Comparison of ENCODE assay signal across 7 cellular contexts in genomic region chr4:8157944-8158709, GRCh38. TPM values are rescaled to one million over a fixed set of nuclear protein-coding genes. Genes with fewer than 3 reads are reported as not detected.
A peak's percentile ranks its signal among the peaks of the same experiment; 100 is the strongest.
DNase-seq lines count a peak whose midpoint lies in the region; ATAC-seq, FAIRE-seq and TF ChIP-seq lines count a peak whose summit lies in the region.

No MANE protein-coding gene starts in this region.

- POLR2A ChIA-PET in activated B cell treated with CpG ODN at 0.5 μM for 24 hours (lab: Charles Lee): interaction anchor here (1.4 to 2.3 kb wide), 5 partner anchors 15 to 43 kb away, joined by 3 to 21 read pairs (median 9); partner anchors contain the start of gene SH3TC1

- no peak for TF ChIP-seq CTCF in activated B cell treated with CpG ODN at 0.5 μM for 24 hours (IDR thresholded peaks at IDR 0.05)
- TF ChIP-seq CTCF in smooth muscle cell (IDR thresholded peaks at IDR 0.05; ENCODE audit: borderline replicate concordance, insufficient read depth, poor library complexity, severe bottlenecking): no peak
- TF ChIP-seq CTCF in D721Med (IDR thresholded peaks at IDR 0.05; ENCODE audit: insufficient read depth, missing control alignments): no peak

- H3K9me3 ChIP-seq in HAP-1 (no peaks in the 10 kb centered on the region), right cardiac atrium (ENCODE audit: control insufficient read depth, low read length) (no peaks in the 10 kb centered on the region), smooth muscle cell (replicated peaks; ENCODE audit: low read depth) (no peaks in the 10 kb centered on the region)

- H3K36me3 Mint-ChIP-seq in activated B cell treated with CpG ODN at 0.5 μM for 24 hours (ENCODE audit: low read depth): peaks cover 3% of the 10 kb centered on the region

- H3F3A ChIP-seq in smooth muscle cell (ENCODE audit: low read depth): no peaks in the 10 kb centered on the region

- H3K4me3 ChIP-seq in HAP-1 (peak overlapping the region; percentile 51), right cardiac atrium (ENCODE audit: low read length) (peak overlapping the region; percentile 79), smooth muscle cell (peak overlapping the region; percentile 58)

- H3K4me2 ChIP-seq in smooth muscle cell: peak overlapping the region; percentile 96

- H3K4me3 Mint-ChIP-seq in activated B cell treated with CpG ODN at 0.5 μM for 24 hours: peak overlapping the region; percentile 78

- 2% methylated on average over 70 of the region's 70 CpGs for WGBS in right cardiac atrium
- WGBS in smooth muscle cell (ENCODE audit: low lambda C conversion rate): 5% methylated on average over 68 of the region's 70 CpGs

- no peaks in the 10 kb centered on the region for H3K79me2 ChIP-seq in smooth muscle cell (ENCODE audit: low read depth)

- no peak for DNase-seq in HAP-1 (ENCODE audit: low spot score in 2 of 2)
- no peak for DNase-seq in activated B cell treated with CpG ODN at 0.5 μM for 24 hours
- DNase-seq in right cardiac atrium: peak in 1 of 3 donors; percentile 75
- DNase-seq in smooth muscle cell (lab: John Stamatoyannopoulos, UW; ENCODE audit: unreplicated experiment): no peak
- no peak for DNase-seq in D721Med (ENCODE audit: insufficient read length, low spot score)
- no peak for DNase-seq in pons (ENCODE audit: low spot score)

- H3K36me3 ChIP-seq in HAP-1 (replicated peaks) (no peaks in the 10 kb centered on the region), smooth muscle cell (ENCODE audit: low read depth) (no peaks in the 10 kb centered on the region)

- H3K27ac Mint-ChIP-seq in activated B cell treated with CpG ODN at 0.5 μM for 24 hours: no peak overlapping the region

- peaks cover 8% of the 10 kb centered on the region for H3K27me3 Mint-ChIP-seq in activated B cell treated with CpG ODN at 0.5 μM for 24 hours

- H4K20me1 ChIP-seq in smooth muscle cell (ENCODE audit: low read depth): no peaks in the 10 kb centered on the region

- CTCF ChIA-PET in activated B cell treated with CpG ODN at 0.5 μM for 24 hours (lab: Charles Lee): interaction anchor here (1.4 kb wide), 1 partner anchor 19 kb away, joined by 6 read pairs; no protein-coding TSS in a partner anchor

- H3K27me3 ChIP-seq in HAP-1 (ENCODE audit: low read depth) (no peaks in the 10 kb centered on the region), right cardiac atrium (ENCODE audit: control insufficient read depth, insufficient read depth) (no peaks in the 10 kb centered on the region), smooth muscle cell (ENCODE audit: low read depth) (peaks cover 24% of the 10 kb centered on the region)

- H2AFZ ChIP-seq in smooth muscle cell (ENCODE audit: low read depth): no peak overlapping the region

- H3K4me1 ChIP-seq in HAP-1 (peaks cover 4% of the 10 kb centered on the region; the same call in 1 of the 2 replicates), right cardiac atrium (ENCODE audit: control insufficient read depth, insufficient read depth, low read length) (no peaks in the 10 kb centered on the region), smooth muscle cell (ENCODE audit: low read depth) (no peaks in the 10 kb centered on the region)

- H3K4me1 Mint-ChIP-seq in activated B cell treated with CpG ODN at 0.5 μM for 24 hours: peaks cover 44% of the 10 kb centered on the region

- no peak for FAIRE-seq in D721Med (lab: Jason Lieb, UNC)

- no peaks in the 10 kb centered on the region for H3K9me3 Mint-ChIP-seq in activated B cell treated with CpG ODN at 0.5 μM for 24 hours

- in situ Hi-C loops in HAP-1 (cut with MboI; ENCODE audit: low sequenced_read_pairs): no loop called here

- no peak overlapping the region for H3K9ac ChIP-seq in smooth muscle cell (ENCODE audit: low read depth)

- ATAC-seq in activated B cell treated with CpG ODN at 0.5 μM for 24 hours (ENCODE audit: low read depth): no peak
- ATAC-seq in right cardiac atrium: peak in 1 of 2 donors; percentile 0
- ATAC-seq in HG03039 (IDR thresholded peaks at IDR 0.05; ENCODE audit: unreplicated experiment): no peak

- intact Hi-C loops in activated B cell treated with CpG ODN at 0.5 μM for 24 hours (cut with micrococcal nuclease) (loop anchor here (1.0 to 2.0 kb wide), 6 partner anchors 14 to 282 kb away; partner anchors contain the start of genes ACOX3 and TRMT44), right cardiac atrium (cut with DNase I) (no loop called here)

- H3K27ac ChIP-seq in right cardiac atrium (ENCODE audit: low read length) (no peak overlapping the region), smooth muscle cell (ENCODE audit: low read depth) (no peak overlapping the region)

RNA-seq across cellular contexts. Expression of gene ABLIM2, which starts 0.5 kb away (rescaled TPM):
- total RNA-seq in activated B cell treated with CpG ODN at 0.5 μM for 24 hours (5.2 and 7.0 TPM in 2 replicates), right cardiac atrium (10 to 100 TPM in 2 of 4 donors, 1 to 10 TPM in 2; 6.2 to 17.4 (median 9.6) TPM), smooth muscle cell (not detected in 2 replicates)
- polyA plus RNA-seq in right cardiac atrium (4.2 TPM), smooth muscle cell (0.08 and 0.30 TPM in 2 replicates)

RNA-seq across cellular contexts. Expression of gene SH3TC1, which starts 41.0 kb away (rescaled TPM):
- 104 and 135 TPM in 2 replicates for total RNA-seq in activated B cell treated with CpG ODN at 0.5 μM for 24 hours
- total RNA-seq in right cardiac atrium: 10 to 100 TPM in 3 of 4 donors, 1 to 10 TPM in 1; 6.6 to 17.1 (median 11.1) TPM
- 5.4 TPM for polyA plus RNA-seq in right cardiac atrium
- 7.8 TPM in 2 replicates for total RNA-seq in smooth muscle cell
- 12.1 and 17.7 TPM in 2 replicates for polyA plus RNA-seq in smooth muscle cell
